In genomic region chr12:89901906-89902648, GRCh38 we compare ENCODE assay signal across 27 cellular contexts.
"Had no signal": no experiment of that assay in that cellular context is flagged by ENCODE, and none has a peak within 500 bp of the region (broad histone marks: within the 10 kb centered on the region; RNA-seq: fewer than 3 reads in every experiment).

No MANE protein-coding gene starts in this region.

- FAIRE-seq: endothelial cell of umbilical vein, frontal cortex, small intestine had no signal

- H3K36me3 Mint-ChIP-seq: activated naive CD4-positive, alpha-beta T cell treated with anti-CD3 and anti-CD28 coated beads, Interleukin-2, amount 10 ng/mL, durations not matched to agents 7 days and 5 days; type B pancreatic cell had no signal

- H3K4me3 Mint-ChIP-seq: activated CD4-positive, alpha-beta memory T cell treated with anti-CD3 and anti-CD28 coated beads, Interleukin-2, amount 10 ng/mL, durations not matched to agents 7 days and 5 days; activated naive CD4-positive, alpha-beta T cell treated with anti-CD3 and anti-CD28 coated beads, Interleukin-2, amount 10 ng/mL, durations not matched to agents 7 days and 5 days; activated T-cell treated with anti-CD3 and anti-CD28 coated beads, Interleukin-2, amount 50 U/mL, for 72 hours; effector memory CD8-positive, alpha-beta T cell; stimulated activated memory B cell treated with anti-CD40 and anti-IgM and Interleukin-4, amounts not matched to agents 10 μg/mL and 1 μg/mL and 100 μg/mL, for 72 hours; type B pancreatic cell had no signal

- H3K9me3 Mint-ChIP-seq: activated CD4-positive, alpha-beta memory T cell treated with anti-CD3 and anti-CD28 coated beads, Interleukin-2, amount 10 ng/mL, durations not matched to agents 7 days and 5 days; activated naive CD4-positive, alpha-beta T cell treated with anti-CD3 and anti-CD28 coated beads, Interleukin-2, amount 10 ng/mL, durations not matched to agents 7 days and 5 days; activated T-cell treated with anti-CD3 and anti-CD28 coated beads, Interleukin-2, amount 50 U/mL, for 72 hours; nephron; type B pancreatic cell had no signal

- H3K4me1 Mint-ChIP-seq: activated CD4-positive, alpha-beta memory T cell treated with anti-CD3 and anti-CD28 coated beads, Interleukin-2, amount 10 ng/mL, durations not matched to agents 7 days and 5 days; activated naive CD4-positive, alpha-beta T cell treated with anti-CD3 and anti-CD28 coated beads, Interleukin-2, amount 10 ng/mL, durations not matched to agents 7 days and 5 days had no signal

- H3K4me1 ChIP-seq: colonic mucosa, left ventricle myocardium inferior, vagina had no signal

- H3K27me3 ChIP-seq: colonic mucosa, dorsolateral prefrontal cortex, vagina had no signal

- H3K9me3 ChIP-seq: colonic mucosa, left ventricle myocardium inferior, thoracic aorta, vagina had no signal

- H3K4me3 ChIP-seq: colonic mucosa, dorsolateral prefrontal cortex, left ventricle myocardium inferior, thoracic aorta, vagina had no signal

- H3K27ac ChIP-seq: colonic mucosa, dorsolateral prefrontal cortex, left ventricle myocardium inferior, thoracic aorta, vagina had no signal

- DNase-seq: activated CD4-positive, alpha-beta memory T cell treated with anti-CD3 and anti-CD28 coated beads, Interleukin-2, amount 10 ng/mL, durations not matched to agents 7 days and 5 days; activated CD4-positive, alpha-beta T cell treated with anti-CD3 and anti-CD28 coated beads for 48 hours; activated CD4-positive, CD25-positive, alpha-beta regulatory T cell; activated effector memory CD4-positive, alpha-beta T cell treated with anti-CD3 and anti-CD28 coated beads, Interleukin-2, amount 50 U/mL, for 16 hours; activated naive CD4-positive, alpha-beta T cell treated with anti-CD3 and anti-CD28 coated beads, Interleukin-2, amount 10 ng/mL, durations not matched to agents 7 days and 5 days; activated T-cell treated with anti-CD3 and anti-CD28 coated beads, Interleukin-2, amount 50 U/mL, for 72 hours; amygdala; colonic mucosa; dorsolateral prefrontal cortex; effector memory CD8-positive, alpha-beta T cell; glutamatergic neuron; hypothalamus; left ventricle myocardium inferior; nucleus accumbens; posterior cingulate gyrus; stimulated activated CD4-positive, alpha-beta T cell treated with anti-CD3 and anti-CD28 coated beads, Interleukin-2, amount 100 ng/mL, for 24 hours; T1000 had no signal

- ATAC-seq: effector memory CD8-positive, alpha-beta T cell; esophagus mucosa; sciatic nerve; stimulated activated memory B cell treated with anti-CD40 and anti-IgM and Interleukin-4, amounts not matched to agents 10 μg/mL and 1 μg/mL and 100 μg/mL, for 72 hours had no signal

- H3K36me3 ChIP-seq: colonic mucosa, left ventricle myocardium inferior, thoracic aorta, vagina had no signal

- H3K27ac Mint-ChIP-seq: activated CD4-positive, alpha-beta memory T cell treated with anti-CD3 and anti-CD28 coated beads, Interleukin-2, amount 10 ng/mL, durations not matched to agents 7 days and 5 days; activated naive CD4-positive, alpha-beta T cell treated with anti-CD3 and anti-CD28 coated beads, Interleukin-2, amount 10 ng/mL, durations not matched to agents 7 days and 5 days; activated T-cell treated with anti-CD3 and anti-CD28 coated beads, Interleukin-2, amount 50 U/mL, for 72 hours; effector memory CD8-positive, alpha-beta T cell; type B pancreatic cell had no signal
